In genomic region chr15:73972984-73973682, GRCh38 we compare ENCODE assay signal across 8 cellular contexts. TPM values are rescaled to one million over a fixed set of nuclear protein-coding genes. Genes with fewer than 3 reads are reported as not detected.
DNase-seq lines count a peak whose midpoint lies in the region; ATAC-seq and TF ChIP-seq lines count a peak whose summit lies in the region.

No MANE protein-coding gene starts in this region.

- peaks cover 0 to 8% (median 5%) of the 10 kb centered on the region in 7 donors for H3K9me3 Mint-ChIP-seq in CD14-positive monocyte

- 27 to 31% methylated on average over 26 of the region's 26 CpGs for WGBS in lung, 2 donors

- H3K27me3 Mint-ChIP-seq in CD14-positive monocyte (ENCODE audit: low read depth in 3 of 3), result peaks cover 0 to 5% (median 3%) of the 10 kb centered on the region in 3 donors

- peak overlapping the region; percentile 61 to 80 for H3K4me3 Mint-ChIP-seq in CD14-positive monocyte

- H3K36me3 Mint-ChIP-seq in CD14-positive monocyte, result peaks cover 0 to 4% of the 10 kb centered on the region in 2 donors

- no peak overlapping the region for H3K4me3 ChIP-seq in lung

- H3K27ac ChIP-seq in lung (ENCODE audit: low read depth in 1 of 2, low read length in 1 of 2), result no peak overlapping the region

- no peaks in the 10 kb centered on the region for H3K4me1 ChIP-seq in lung (ENCODE audit: control insufficient read depth in 2 of 2, insufficient read depth in 2 of 2, low read length in 2 of 2)

- intact Hi-C loops in CD14-positive monocyte (cut with micrococcal nuclease), result loop anchor here (5.0 to 10.0 kb wide), 3 partner anchors 172 to 352 kb away; no protein-coding TSS in a partner anchor

- peaks cover 27% of the 10 kb centered on the region for H3K4me1 Mint-ChIP-seq in CD14-positive monocyte

- no peak overlapping the region for H3K27ac Mint-ChIP-seq in CD14-positive monocyte

- no peaks in the 10 kb centered on the region for H3K27me3 ChIP-seq in lung (ENCODE audit: control insufficient read depth, insufficient read depth)

- ATAC-seq in HG02981 (IDR thresholded peaks at IDR 0.05; ENCODE audit: unreplicated experiment) (peak; percentile 56), lung (ENCODE audit: insufficient read depth, low FRiP score) (peak; percentile 92), HG02885 (IDR thresholded peaks at IDR 0.05; ENCODE audit: poor library complexity, unreplicated experiment) (no peak)

- TF ChIP-seq CTCF in CD14-positive monocyte (IDR thresholded peaks at IDR 0.05) (peak; percentile 76), lung (IDR thresholded peaks at IDR 0.05; ENCODE audit: control extremely low read depth, extremely low read depth) (peak; percentile 93)

- H3K36me3 ChIP-seq in lung (ENCODE audit: control insufficient read depth in 2 of 2, insufficient read depth in 2 of 2, low read length in 2 of 2), result no peaks in the 10 kb centered on the region

- DNase-seq in CD14-positive monocyte (ENCODE audit: low spot score) (peak; percentile 71), NCI-H748 (lab: John Stamatoyannopoulos, UW; ENCODE audit: unreplicated experiment) (peak; percentile 82), dermis microvascular lymphatic vessel endothelial cell (ENCODE audit: low read depth in 2 of 2) (peak; percentile 72 to 81), lung (ENCODE audit: low spot score) (peak; percentile 85)
- peak; percentile 87 to 89 for DNase-seq in activated CD4-positive, alpha-beta T cell treated with anti-CD3 and anti-CD28 coated beads, Interleukin-2, amount 50 U/mL, for 48 hours
- DNase-seq in stimulated activated CD4-positive, alpha-beta T cell treated with anti-CD3 and anti-CD28 coated beads, TNF-alpha, amount 100 ng/mL, for 4 hours (ENCODE audit: low read depth in 3 of 3), result peak; percentile 50 to 65 (median 61)

- no peaks in the 10 kb centered on the region for H3K9me3 ChIP-seq in lung (ENCODE audit: control insufficient read depth in 2 of 2, insufficient read depth in 1 of 2, low read length in 1 of 2)

RNA-seq across cellular contexts. Expression of gene STOML1, which starts 19.0 kb away (rescaled TPM):
- polyA plus RNA-seq in CD14-positive monocyte, result 1 to 10 TPM; 3.8 to 4.7 TPM
- 8.6 and 13.7 TPM in 2 replicates for total RNA-seq in dermis microvascular lymphatic vessel endothelial cell
- total RNA-seq in lung, result 10 to 100 TPM; 10.3 to 30.5 TPM
- 10 to 100 TPM; 23.4 to 35.4 TPM for polyA plus RNA-seq in lung

RNA-seq across cellular contexts. Expression of gene PML, which starts 21.4 kb away (rescaled TPM):
- polyA plus RNA-seq in CD14-positive monocyte (10 to 100 TPM; 13.1 to 20.6 TPM), lung (10 to 100 TPM; 33.9 to 44.2 TPM)
- total RNA-seq in dermis microvascular lymphatic vessel endothelial cell (28.9 and 62.2 TPM in 2 replicates), lung (10 to 100 TPM; 77.5 to 80.5 TPM)

RNA-seq across cellular contexts. Expression of gene LOXL1, which starts 46.9 kb away (rescaled TPM):
- under 1 TPM in 1 of 2 donors, not detected in 1; 0.07 TPM for polyA plus RNA-seq in CD14-positive monocyte
- total RNA-seq in dermis microvascular lymphatic vessel endothelial cell, result 0.13 and 0.38 TPM in 2 replicates
- total RNA-seq in lung, result 10 to 100 TPM; 13.1 to 25.3 TPM
- 10 to 100 TPM in 1 of 2 donors, 1 to 10 TPM in 1; 9.4 to 15.5 TPM for polyA plus RNA-seq in lung

Comparison
In these comparisons a context has a peak if more than half of its experiments do, and no peak if none do; other contexts are left out.
1. RNA of gene LOXL1, which starts 46.9 kb away (total RNA-seq): 13.1 to 25.3 TPM in lung; 0.13 to 0.38 TPM in dermis microvascular lymphatic vessel endothelial cell; every median in the first group is over 10 times any median in the second.
2. Peak in every context shown above with its lines, with median percentiles within 50 percentile points of each other: DNase-seq.